In the genomic region with DNA sequence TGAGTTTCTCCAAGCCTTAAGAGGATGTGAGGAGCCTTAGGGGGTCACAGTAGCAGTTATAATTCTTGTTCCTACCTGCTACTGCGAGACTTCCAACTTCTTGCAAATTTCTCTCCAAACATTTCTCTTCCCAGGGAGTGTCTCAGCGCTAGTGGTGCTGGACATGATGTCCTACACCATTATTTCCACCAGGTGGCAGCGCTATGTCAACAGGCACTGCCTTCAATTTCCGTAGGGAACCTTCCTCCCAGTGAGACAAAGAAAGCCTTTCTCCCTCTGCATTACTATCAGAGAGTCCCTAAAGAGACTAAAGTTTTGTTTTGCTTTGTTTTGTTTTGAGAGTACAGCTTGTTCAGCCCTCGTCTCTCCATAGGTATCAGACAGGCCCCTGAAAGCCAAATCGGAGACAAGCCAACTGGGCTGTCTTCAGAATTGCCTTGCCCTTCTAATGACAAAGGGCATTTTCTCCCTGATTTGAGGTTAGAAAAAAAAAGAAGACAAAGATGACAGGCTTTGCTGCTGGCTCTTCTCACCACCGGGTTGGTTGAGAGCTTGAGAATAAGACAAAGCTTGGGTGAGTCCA, we compare ENCODE assay signal across 8 cellular contexts. TPM values are rescaled to one million over a fixed set of nuclear protein-coding genes. Genes with fewer than 3 reads are reported as not detected.
DNase-seq lines count a peak whose midpoint lies in the region; ATAC-seq and TF ChIP-seq lines count a peak whose summit lies in the region.

No MANE protein-coding gene starts in this region.

- H3K9me3 Mint-ChIP-seq in activated T-cell treated with anti-CD3 and anti-CD28 coated beads, Interleukin-2, amount 50 U/mL, for 24 hours, result no peaks in the 10 kb centered on the region

- TF ChIP-seq CTCF in fibroblast of pulmonary artery (IDR thresholded peaks at IDR 0.05; ENCODE audit: low read length, missing control alignments), result peak; percentile 83
- TF ChIP-seq CTCF in neural cell (IDR thresholded peaks at IDR 0.05; ENCODE audit: poor library complexity, severe bottlenecking), result peak; percentile 86

- H3K4me1 Mint-ChIP-seq in activated T-cell treated with anti-CD3 and anti-CD28 coated beads, Interleukin-2, amount 50 U/mL, for 24 hours (ENCODE audit: low read depth), result peaks cover 4% of the 10 kb centered on the region

- no peaks in the 10 kb centered on the region for H3K36me3 ChIP-seq in neural cell (ENCODE audit: insufficient read depth, low read length)

- no peak overlapping the region for H3K4me3 Mint-ChIP-seq in activated T-cell treated with anti-CD3 and anti-CD28 coated beads, Interleukin-2, amount 50 U/mL, for 24 hours

- peak; percentile 76 for TF ChIP-seq RAD21 in neural cell (conservative IDR thresholded peaks at IDR 0.05)

- peak overlapping the region; percentile 70 for H2AFZ ChIP-seq in neural cell (ENCODE audit: low read depth, low read length)

- H3K9me3 ChIP-seq in neural cell (ENCODE audit: low read length), result no peaks in the 10 kb centered on the region

- peak overlapping the region; percentile 10 for H3K9ac ChIP-seq in neural cell (ENCODE audit: low read length)

- H3K27me3 ChIP-seq in neural cell (ENCODE audit: insufficient read depth, low read depth, low read length), result no peaks in the 10 kb centered on the region

- no peak overlapping the region for H3K4me3 ChIP-seq in fibroblast of pulmonary artery (replicated peaks; ENCODE audit: low read depth, low read length)
- H3K4me3 ChIP-seq in neural cell (ENCODE audit: low read length), result no peak overlapping the region

- H3K27ac Mint-ChIP-seq in activated T-cell treated with anti-CD3 and anti-CD28 coated beads, Interleukin-2, amount 50 U/mL, for 24 hours, result no peak overlapping the region

- no peaks in the 10 kb centered on the region for H4K20me1 ChIP-seq in neural cell (ENCODE audit: insufficient read depth)

- no peaks in the 10 kb centered on the region for H3K9me2 ChIP-seq in neural cell (ENCODE audit: insufficient read depth, low read length)

- peaks cover 30% of the 10 kb centered on the region for H3K36me3 Mint-ChIP-seq in activated T-cell treated with anti-CD3 and anti-CD28 coated beads, Interleukin-2, amount 50 U/mL, for 24 hours (ENCODE audit: low read depth)

- H3F3A ChIP-seq in neural cell (ENCODE audit: insufficient read depth, low read length, poor library complexity, severe bottlenecking), result peaks cover 3% of the 10 kb centered on the region

- H3K27ac ChIP-seq in neural cell (ENCODE audit: low read length), result peak overlapping the region; percentile 29

- peak; percentile 5 for DNase-seq in activated CD4-positive, CD25-positive, alpha-beta regulatory T cell treated with anti-CD3 and anti-CD28 coated beads, Interleukin-2, amount 50 U/mL, for 16 hours (ENCODE audit: low read depth, low spot score)
- no peak for DNase-seq in activated CD4-positive, CD25-positive, alpha-beta regulatory T cell treated with anti-CD3 and anti-CD28 coated beads, Interleukin-2, amount 50 U/mL, for 72 hours
- DNase-seq in NCI-H748 (lab: John Stamatoyannopoulos, UW; ENCODE audit: unreplicated experiment) (peak; percentile 90), fibroblast of pulmonary artery (ENCODE audit: low read depth) (peak; percentile 82)
- peak; percentile 37 for DNase-seq in activated T-cell treated with anti-CD3 and anti-CD28 coated beads, Interleukin-2, amount 50 U/mL, for 24 hours

- no peak for TF ChIP-seq EP300 in neural cell (conservative IDR thresholded peaks at IDR 0.05; ENCODE audit: poor library complexity, severe bottlenecking)

- ATAC-seq in HG03565 (IDR thresholded peaks at IDR 0.05; ENCODE audit: unreplicated experiment) (peak; percentile 72), GM19463 (IDR thresholded peaks at IDR 0.05; ENCODE audit: unreplicated experiment) (no peak)

- H3K79me2 ChIP-seq in neural cell (replicated peaks; ENCODE audit: insufficient read depth, low read length), result no peaks in the 10 kb centered on the region

- H3K27me3 Mint-ChIP-seq in activated T-cell treated with anti-CD3 and anti-CD28 coated beads, Interleukin-2, amount 50 U/mL, for 24 hours, result no peaks in the 10 kb centered on the region

- H3K4me2 ChIP-seq in neural cell (ENCODE audit: low read length), result no peak overlapping the region

TF ChIP-seq in neural cell, 6 proteins besides CTCF, POLR2A, EP300 and RAD21:
- peak; percentile 85 for TF ChIP-seq SMC3 (conservative IDR thresholded peaks at IDR 0.05; ENCODE audit: poor library complexity)
- TF ChIP-seq POLR2AphosphoS5 (IDR thresholded peaks at IDR 0.05), result no peak

RNA-seq across cellular contexts. Expression of a gene that starts 44.2 kb away (rescaled TPM):
- polyA plus RNA-seq in neural cell, result 39.8 and 40.5 TPM in 2 replicates
- 10.0 and 13.3 TPM in 2 replicates for polyA minus RNA-seq in neural cell

RNA-seq across cellular contexts. Expression of a gene that starts 45.8 kb away (rescaled TPM):
- 90.8 and 99.1 TPM in 2 replicates for polyA plus RNA-seq in neural cell
- 71.3 and 111 TPM in 2 replicates for polyA minus RNA-seq in neural cell
